ENCODE assay signal across 16 cellular contexts in the genomic region with DNA sequence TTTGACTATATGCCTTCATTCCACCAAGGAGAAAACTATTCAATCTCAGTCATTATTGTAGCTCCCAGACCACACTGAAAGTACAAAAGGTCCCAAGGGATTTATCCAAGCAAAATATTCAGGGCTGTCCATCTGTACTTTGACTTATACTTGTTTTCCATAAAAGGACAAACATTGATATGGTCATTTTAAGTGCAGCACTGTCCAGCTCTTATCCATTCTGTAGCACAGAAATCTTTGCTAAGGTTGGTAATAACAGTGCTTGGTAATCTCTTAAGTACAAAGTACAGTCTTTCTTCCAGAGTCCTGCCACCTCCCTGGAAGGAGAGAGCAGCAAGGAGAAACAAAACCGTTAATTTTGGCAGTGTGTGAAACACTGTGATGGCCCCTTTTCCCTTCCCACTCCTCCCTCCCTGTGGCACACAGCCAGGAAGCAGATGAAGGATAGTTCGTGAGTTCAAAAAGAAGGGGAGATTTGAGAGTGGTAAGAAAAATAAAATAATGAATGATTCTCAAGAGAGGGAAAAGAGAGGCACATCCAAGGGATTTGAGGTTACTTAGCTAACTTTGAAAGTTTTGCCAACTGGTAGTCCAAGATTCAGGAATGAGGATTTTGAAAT. TPM values are rescaled to one million over a fixed set of nuclear protein-coding genes. Genes with fewer than 3 reads are reported as not detected.
DNase-seq lines count a peak whose midpoint lies in the region; ATAC-seq, FAIRE-seq and TF ChIP-seq lines count a peak whose summit lies in the region.
"Had no signal": no experiment of that assay in that cellular context is flagged by ENCODE, and none has a peak within 500 bp of the region (broad histone marks: within the 10 kb centered on the region; RNA-seq: fewer than 3 reads in every experiment).

No MANE protein-coding gene starts in this region.

- H3K4me3 ChIP-seq in A549, result no peak overlapping the region
- no peak overlapping the region for H3K4me3 ChIP-seq in body of pancreas
- no peak overlapping the region for H3K4me3 ChIP-seq in right atrium auricular region
- H3K4me3 ChIP-seq: uterus had no signal

- CTCF ChIA-PET in A549 (lab: Yijun Ruan, JAX), result interaction anchor here (0.7 kb wide), 1 partner anchor 17 kb away, joined by 3 read pairs; no protein-coding TSS in a partner anchor

- H3K36me3 Mint-ChIP-seq in osteocyte (ENCODE audit: unreplicated experiment), result no peaks in the 10 kb centered on the region
- no peaks in the 10 kb centered on the region for H3K36me3 Mint-ChIP-seq in activated T-helper 1 cell treated with anti-CD3 and anti-CD28 coated beads, Interleukin-12 subunit alpha, Interleukin-12 subunit beta, Interleukin-2, Interleukin-4 antibody, amounts not matched to agents 30 ng/mL and 10 ng/mL and 1 ng/mL, durations not matched to agents 14 hours and 24 hours and 36 hours (ENCODE audit: low read depth)
- H3K36me3 Mint-ChIP-seq: activated CD4-positive, alpha-beta memory T cell treated with anti-CD3 and anti-CD28 coated beads for 36 hours; CD4-positive, alpha-beta memory T cell had no signal

- peaks cover 13% of the 10 kb centered on the region; the same call in 1 of the 3 replicates for H3K9me3 ChIP-seq in A549
- no peaks in the 10 kb centered on the region for H3K9me3 ChIP-seq in body of pancreas
- H3K9me3 ChIP-seq in right atrium auricular region, result no peaks in the 10 kb centered on the region
- H3K9me3 ChIP-seq: uterus had no signal

- H3K27ac Mint-ChIP-seq in osteocyte (ENCODE audit: unreplicated experiment), result peak overlapping the region; percentile 98
- no peak overlapping the region for H3K27ac Mint-ChIP-seq in activated T-helper 1 cell treated with anti-CD3 and anti-CD28 coated beads, Interleukin-12 subunit alpha, Interleukin-12 subunit beta, Interleukin-2, Interleukin-4 antibody, amounts not matched to agents 30 ng/mL and 10 ng/mL and 1 ng/mL, durations not matched to agents 14 hours and 24 hours and 36 hours
- H3K27ac Mint-ChIP-seq: activated CD4-positive, alpha-beta memory T cell treated with anti-CD3 and anti-CD28 coated beads for 36 hours; activated T-cell treated with anti-CD3 and anti-CD28 coated beads, Interleukin-2, amount 50 U/mL, for 72 hours; CD4-positive, alpha-beta memory T cell had no signal

- TF ChIP-seq POLR2A in A549 (IDR thresholded peaks at IDR 0.05; ENCODE audit: low read length), result no peak
- no peak for TF ChIP-seq POLR2A in body of pancreas (IDR thresholded peaks at IDR 0.05)

- H3K9me3 Mint-ChIP-seq in osteocyte (ENCODE audit: unreplicated experiment), result no peaks in the 10 kb centered on the region
- no peaks in the 10 kb centered on the region for H3K9me3 Mint-ChIP-seq in activated T-helper 1 cell treated with anti-CD3 and anti-CD28 coated beads, Interleukin-12 subunit alpha, Interleukin-12 subunit beta, Interleukin-2, Interleukin-4 antibody, amounts not matched to agents 30 ng/mL and 10 ng/mL and 1 ng/mL, durations not matched to agents 14 hours and 24 hours and 36 hours
- H3K9me3 Mint-ChIP-seq: activated CD4-positive, alpha-beta memory T cell treated with anti-CD3 and anti-CD28 coated beads for 36 hours; activated T-cell treated with anti-CD3 and anti-CD28 coated beads, Interleukin-2, amount 50 U/mL, for 72 hours; CD4-positive, alpha-beta memory T cell had no signal

- DNase-seq in A549 (ENCODE audit: low read depth in 1 of 2, low spot score in 1 of 2) (no peak), body of pancreas (peak in 1 of 4 donors; percentile 16), right atrium auricular region (ENCODE audit: low spot score) (no peak), osteocyte (ENCODE audit: extremely low spot score, unreplicated experiment) (no peak), NCI-H187 treated with DMSO at 0.1 percent for 48 hours (lab: John Stamatoyannopoulos, UW) (no peak)
- no peak for DNase-seq in activated T-helper 1 cell treated with anti-CD3 and anti-CD28 coated beads, Interleukin-12 subunit alpha, Interleukin-12 subunit beta, Interleukin-2, Interleukin-4 antibody, amounts not matched to agents 30 ng/mL and 10 ng/mL and 1 ng/mL, durations not matched to agents 14 hours and 24 hours and 36 hours (ENCODE audit: low spot score)
- DNase-seq: activated CD4-positive, alpha-beta memory T cell treated with anti-CD3 and anti-CD28 coated beads for 36 hours; activated T-cell treated with anti-CD3 and anti-CD28 coated beads, Interleukin-2, amount 50 U/mL, for 72 hours; CD4-positive, alpha-beta memory T cell; NCI-H774; occipital lobe; RPMI8226; stimulated activated naive CD4-positive, alpha-beta T cell; uterus had no signal

- H3K4me2 ChIP-seq in A549, result no peak overlapping the region

- 41% methylated on average over 2 of the region's 2 CpGs for WGBS in A549 (ENCODE audit: missing lambda C conversion rate)
- WGBS in body of pancreas, 2 donors, result 10 to 13% methylated on average over 2 of the region's 2 CpGs

- no peaks in the 10 kb centered on the region for H3K27me3 ChIP-seq in body of pancreas
- H3K27me3 ChIP-seq in right atrium auricular region, result no peaks in the 10 kb centered on the region

- no peak for ATAC-seq in A549
- no peak for ATAC-seq in body of pancreas
- no peak for ATAC-seq in GM18498 (IDR thresholded peaks at IDR 0.05; ENCODE audit: unreplicated experiment)
- ATAC-seq in GM21390 (IDR thresholded peaks at IDR 0.05; ENCODE audit: unreplicated experiment), result no peak
- ATAC-seq: activated T-cell treated with anti-CD3 and anti-CD28 coated beads, Interleukin-2, amount 50 U/mL, for 72 hours had no signal

- no peaks in the 10 kb centered on the region for H3K27me3 Mint-ChIP-seq in osteocyte (ENCODE audit: unreplicated experiment)
- peaks cover 27% of the 10 kb centered on the region for H3K27me3 Mint-ChIP-seq in activated T-helper 1 cell treated with anti-CD3 and anti-CD28 coated beads, Interleukin-12 subunit alpha, Interleukin-12 subunit beta, Interleukin-2, Interleukin-4 antibody, amounts not matched to agents 30 ng/mL and 10 ng/mL and 1 ng/mL, durations not matched to agents 14 hours and 24 hours and 36 hours (ENCODE audit: insufficient read depth)

- POLR2A ChIA-PET in A549 (lab: Yijun Ruan, JAX), result no interaction called here

- intact Hi-C loops in body of pancreas (cut with DNase I), result no loop called here
- intact Hi-C loops in activated T-helper 1 cell treated with anti-CD3 and anti-CD28 coated beads, Interleukin-12 subunit alpha, Interleukin-12 subunit beta, Interleukin-2, Interleukin-4 antibody, amounts not matched to agents 30 ng/mL and 10 ng/mL and 1 ng/mL, durations not matched to agents 14 hours and 24 hours and 36 hours (cut with micrococcal nuclease), result no loop called here

- TF ChIP-seq RAD21 in A549 (conservative IDR thresholded peaks at IDR 0.05 in 1 of 2, IDR thresholded peaks at IDR 0.05 in 1 of 2), result no peak

- H3K36me3 ChIP-seq in body of pancreas (replicated peaks in 1 of 2; ENCODE audit: insufficient read depth in 1 of 2, low read depth in 2 of 2) (no peaks in the 10 kb centered on the region), right atrium auricular region (no peaks in the 10 kb centered on the region)
- H3K36me3 ChIP-seq: uterus had no signal

- TF ChIP-seq CTCF in A549 (IDR thresholded peaks at IDR 0.05) (no peak), body of pancreas (IDR thresholded peaks at IDR 0.05) (no peak), right atrium auricular region (IDR thresholded peaks at IDR 0.05) (no peak), osteocyte (IDR thresholded peaks at IDR 0.05) (no peak)

- no peak for TF ChIP-seq EP300 in A549 (IDR thresholded peaks at IDR 0.05)

- H3K27ac ChIP-seq in A549 (peak overlapping the region; percentile 79 to 99), body of pancreas (peak overlapping the region; percentile 11 to 82 (median 44)), right atrium auricular region (peak overlapping the region; percentile 41 to 42)
- H3K27ac ChIP-seq: uterus had no signal

- H3K4me1 ChIP-seq in A549 (peaks cover 75% of the 10 kb centered on the region), body of pancreas (peaks cover 65% of the 10 kb centered on the region), right atrium auricular region (peaks cover 0 to 28% of the 10 kb centered on the region in 2 donors)
- H3K4me1 ChIP-seq: uterus had no signal

- FAIRE-seq in A549 (lab: Jason Lieb, UNC), result no peak

- peak overlapping the region; percentile 24 for H3K4me3 Mint-ChIP-seq in osteocyte (ENCODE audit: unreplicated experiment)
- no peak overlapping the region for H3K4me3 Mint-ChIP-seq in activated T-helper 1 cell treated with anti-CD3 and anti-CD28 coated beads, Interleukin-12 subunit alpha, Interleukin-12 subunit beta, Interleukin-2, Interleukin-4 antibody, amounts not matched to agents 30 ng/mL and 10 ng/mL and 1 ng/mL, durations not matched to agents 14 hours and 24 hours and 36 hours
- H3K4me3 Mint-ChIP-seq: activated CD4-positive, alpha-beta memory T cell treated with anti-CD3 and anti-CD28 coated beads for 36 hours; activated T-cell treated with anti-CD3 and anti-CD28 coated beads, Interleukin-2, amount 50 U/mL, for 72 hours; CD4-positive, alpha-beta memory T cell had no signal

- peaks cover 46% of the 10 kb centered on the region for H3K4me1 Mint-ChIP-seq in osteocyte (ENCODE audit: unreplicated experiment)
- H3K4me1 Mint-ChIP-seq in activated T-helper 1 cell treated with anti-CD3 and anti-CD28 coated beads, Interleukin-12 subunit alpha, Interleukin-12 subunit beta, Interleukin-2, Interleukin-4 antibody, amounts not matched to agents 30 ng/mL and 10 ng/mL and 1 ng/mL, durations not matched to agents 14 hours and 24 hours and 36 hours (ENCODE audit: low read depth), result no peaks in the 10 kb centered on the region
- H3K4me1 Mint-ChIP-seq: CD4-positive, alpha-beta memory T cell had no signal

RNA-seq across cellular contexts. Expression of gene CXCL2, which starts 6.8 kb away (rescaled TPM):
- polyA plus RNA-seq in A549 (2011; rRNA removed) (59.5 and 122 TPM in 2 replicates), A549 (2017; fragmentation: RNase III; extraction: RNeasy Plus Mini Kit Qiagen cat#74134 plus additional on column Dnase treatment) (9.3 to 10.6 TPM (median 9.4 TPM) in 3 replicates)
- 75.6 and 94.7 TPM in 2 replicates for polyA plus RNA-seq in A549 (2012; cell fraction: cytosol; rRNA removed)
- polyA plus RNA-seq in A549 (2012; cell fraction: nucleus; rRNA removed), result 202 and 263 TPM in 2 replicates
- polyA minus RNA-seq in A549 (2011; rRNA and poly(A)+ RNA removed), result 17.2 and 37.1 TPM in 2 replicates
- total RNA-seq in body of pancreas (10 to 100 TPM; 27.4 to 39.4 TPM), right atrium auricular region (10 to 100 TPM; 19.4 to 21.5 TPM), osteocyte (3.8 and 5.0 TPM in 2 replicates)
- total RNA-seq in activated T-helper 1 cell treated with anti-CD3 and anti-CD28 coated beads, Interleukin-12 subunit alpha, Interleukin-12 subunit beta, Interleukin-2, Interleukin-4 antibody, amounts not matched to agents 30 ng/mL and 10 ng/mL and 1 ng/mL, durations not matched to agents 14 hours and 24 hours and 36 hours, result not detected in 2 replicates
- total RNA-seq: activated CD4-positive, alpha-beta memory T cell treated with anti-CD3 and anti-CD28 coated beads for 36 hours; activated T-cell treated with anti-CD3 and anti-CD28 coated beads, Interleukin-2, amount 50 U/mL, for 72 hours had no signal
- polyA plus RNA-seq: CD4-positive, alpha-beta memory T cell had no signal

RNA-seq across cellular contexts. Expression of gene MTHFD2L, which starts 52.2 kb away (rescaled TPM):
- polyA plus RNA-seq in A549 (2011; rRNA removed), result 13.9 and 19.3 TPM in 2 replicates
- polyA plus RNA-seq in A549 (2012; cell fraction: cytosol; rRNA removed), result 4.4 TPM in 2 replicates
- 2.8 and 4.1 TPM in 2 replicates for polyA plus RNA-seq in A549 (2012; cell fraction: nucleus; rRNA removed)
- polyA plus RNA-seq in A549 (2017; fragmentation: RNase III; extraction: RNeasy Plus Mini Kit Qiagen cat#74134 plus additional on column Dnase treatment), result 6.3 to 9.0 TPM (median 8.5 TPM) in 3 replicates
- polyA minus RNA-seq in A549 (2011; rRNA and poly(A)+ RNA removed), result 9.5 and 10.2 TPM in 2 replicates
- 10 to 100 TPM; 13.2 to 13.8 TPM for total RNA-seq in body of pancreas
- total RNA-seq in right atrium auricular region, result 10 to 100 TPM in 1 of 2 donors, 1 to 10 TPM in 1; 8.3 to 11.5 TPM
- total RNA-seq in osteocyte, result 10.7 and 14.7 TPM in 2 replicates
- 8.9 and 9.9 TPM in 2 replicates for total RNA-seq in activated T-helper 1 cell treated with anti-CD3 and anti-CD28 coated beads, Interleukin-12 subunit alpha, Interleukin-12 subunit beta, Interleukin-2, Interleukin-4 antibody, amounts not matched to agents 30 ng/mL and 10 ng/mL and 1 ng/mL, durations not matched to agents 14 hours and 24 hours and 36 hours
